In genomic region chr12:116361404-116362223, GRCh38 we compare ENCODE assay signal across 14 cellular contexts.
DNase-seq lines count a peak whose midpoint lies in the region; ATAC-seq and TF ChIP-seq lines count a peak whose summit lies in the region.
"Had no signal": no experiment of that assay in that cellular context is flagged by ENCODE, and none has a peak within 500 bp of the region (broad histone marks: within the 10 kb centered on the region; RNA-seq: fewer than 3 reads in every experiment).

No MANE protein-coding gene starts in this region.

- CTCF ChIA-PET in HEK293 (lab: Yijun Ruan, JAX), result no interaction called here
- CTCF ChIA-PET in naive thymus-derived CD4-positive, alpha-beta T cell (lab: Charles Lee), result no interaction called here

- no peak overlapping the region for H3K27ac ChIP-seq in HEK293 (ENCODE audit: extremely low read depth, low read depth, low read length)
- no peak overlapping the region for H3K27ac ChIP-seq in naive thymus-derived CD4-positive, alpha-beta T cell (ENCODE audit: low read depth, low read length)
- H3K27ac ChIP-seq: skin epidermis, VCaP had no signal

- H3K4me3 ChIP-seq in GM06990 (replicated peaks; ENCODE audit: low read depth, low read length) (no peak overlapping the region), HEK293 (ENCODE audit: low read depth, low read length) (no peak overlapping the region)
- no peak overlapping the region for H3K4me3 ChIP-seq in naive thymus-derived CD4-positive, alpha-beta T cell (ENCODE audit: low read length)
- H3K4me3 ChIP-seq: skin epidermis had no signal

- peak overlapping the region in 2 of 9 donors; percentile 17 to 53 for H3K27ac Mint-ChIP-seq in naive thymus-derived CD4-positive, alpha-beta T cell

- H3K27me3 Mint-ChIP-seq in naive thymus-derived CD4-positive, alpha-beta T cell, result no peaks in the 10 kb centered on the region

- intact Hi-C loops in naive thymus-derived CD4-positive, alpha-beta T cell (cut with micrococcal nuclease), result no loop called here

- no peaks in the 10 kb centered on the region for H3K9me3 Mint-ChIP-seq in naive thymus-derived CD4-positive, alpha-beta T cell

- DNase-seq in GM06990 (ENCODE audit: extremely low read depth, insufficient read length) (peak; percentile 36), NCI-H526 (lab: John Stamatoyannopoulos, UW) (peak; percentile 33 to 68), CD1c-positive myeloid dendritic cell (ENCODE audit: extremely low spot score) (no peak), SW 1271 (lab: John Stamatoyannopoulos, UW) (no peak)
- DNase-seq in naive thymus-derived CD4-positive, alpha-beta T cell, result no peak
- DNase-seq: activated T-cell treated with anti-CD3 and anti-CD28 coated beads for 4 hours, NCI-H226, Right ventricle myocardium superior, trophoblast cell had no signal

- no peak for ATAC-seq in naive thymus-derived CD4-positive, alpha-beta T cell
- no peak for ATAC-seq in GM18907 (IDR thresholded peaks at IDR 0.05; ENCODE audit: unreplicated experiment)
- ATAC-seq: HCT116 had no signal

- H3K36me3 Mint-ChIP-seq in naive thymus-derived CD4-positive, alpha-beta T cell, result peaks cover 0 to 2% (median 0%) of the 10 kb centered on the region in 5 donors

- H3K9me3 ChIP-seq in HEK293 (ENCODE audit: control insufficient read depth, insufficient read depth, low read depth, low read length), result no peaks in the 10 kb centered on the region
- H3K9me3 ChIP-seq in naive thymus-derived CD4-positive, alpha-beta T cell (ENCODE audit: control insufficient read depth in 2 of 3, low read length in 3 of 3), result no peaks in the 10 kb centered on the region

- H3K4me1 Mint-ChIP-seq in naive thymus-derived CD4-positive, alpha-beta T cell, result peaks cover 23 to 43% (median 35%) of the 10 kb centered on the region in 7 donors

- H3K36me3 ChIP-seq in GM06990 (ENCODE audit: control insufficient read depth, insufficient read depth, low read length) (no peaks in the 10 kb centered on the region), HEK293 (ENCODE audit: control insufficient read depth in 2 of 2, insufficient read depth in 1 of 2, low read length in 2 of 2) (no peaks in the 10 kb centered on the region)
- H3K36me3 ChIP-seq in naive thymus-derived CD4-positive, alpha-beta T cell (ENCODE audit: control insufficient read depth in 2 of 3, insufficient read depth in 3 of 3, low read length in 3 of 3), result no peaks in the 10 kb centered on the region

- peaks cover 1% of the 10 kb centered on the region; the same call in 1 of the 2 replicates for H3K27me3 ChIP-seq in GM06990 (replicated peaks; ENCODE audit: control insufficient read depth, insufficient read depth, low read length)
- H3K27me3 ChIP-seq in naive thymus-derived CD4-positive, alpha-beta T cell (ENCODE audit: control insufficient read depth in 2 of 2, insufficient read depth in 2 of 2, low read length in 2 of 2), result no peaks in the 10 kb centered on the region

- TF ChIP-seq CTCF in GM06990 (IDR thresholded peaks at IDR 0.05; ENCODE audit: insufficient read depth, low read length, poor library complexity, severe bottlenecking) (no peak), HEK293 (tag by site-specific recombination; IDR thresholded peaks at IDR 0.05) (no peak)

- H3K4me1 ChIP-seq in HEK293 (ENCODE audit: control insufficient read depth, insufficient read depth, low read length), result 0 out of 2 replicates have a peak, but pooled peaks cover 3% of the 10 kb centered on the region
- H3K4me1 ChIP-seq in naive thymus-derived CD4-positive, alpha-beta T cell (ENCODE audit: control insufficient read depth in 2 of 2, insufficient read depth in 2 of 2, low read length in 2 of 2), result peaks cover 15 to 27% of the 10 kb centered on the region in 2 donors

- POLR2A ChIA-PET in HEK293 (lab: Yijun Ruan, JAX), result no interaction called here
- POLR2A ChIA-PET in naive thymus-derived CD4-positive, alpha-beta T cell (lab: Charles Lee), result no interaction called here

- H3K4me3 Mint-ChIP-seq in naive thymus-derived CD4-positive, alpha-beta T cell, result peak overlapping the region in 8 of 10 donors; percentile 32 to 79 (median 58)

TF ChIP-seq in HEK293, 187 proteins besides CTCF, POLR2A, EP300 and RAD21:
- TF ChIP-seq ZFHX2 (tag by site-specific recombination; conservative IDR thresholded peaks at IDR 0.05) (peak; percentile 59), ZNF121 (tag by site-specific recombination; IDR thresholded peaks at IDR 0.05) (peak; percentile 85), ZNF571 (tag by site-specific recombination; IDR thresholded peaks at IDR 0.05) (no peak), EGR2 (tag by site-specific recombination; IDR thresholded peaks at IDR 0.05; ENCODE audit: low read depth) (peak; percentile 76), OSR2 (tag by site-specific recombination; IDR thresholded peaks at IDR 0.05) (no peak)

Comparison
In these comparisons a context has a peak if more than half of its experiments do, and no peak if none do; other contexts are left out.
1. DNase-seq: peak in GM06990 (single experiment) and NCI-H526 (2 of 2); none in naive thymus-derived CD4-positive, alpha-beta T cell (0 of 9), CD1c-positive myeloid dendritic cell (single experiment) and SW 1271 (0 of 2).